13 cellular contexts compared by ENCODE assay signal in the genomic region with DNA sequence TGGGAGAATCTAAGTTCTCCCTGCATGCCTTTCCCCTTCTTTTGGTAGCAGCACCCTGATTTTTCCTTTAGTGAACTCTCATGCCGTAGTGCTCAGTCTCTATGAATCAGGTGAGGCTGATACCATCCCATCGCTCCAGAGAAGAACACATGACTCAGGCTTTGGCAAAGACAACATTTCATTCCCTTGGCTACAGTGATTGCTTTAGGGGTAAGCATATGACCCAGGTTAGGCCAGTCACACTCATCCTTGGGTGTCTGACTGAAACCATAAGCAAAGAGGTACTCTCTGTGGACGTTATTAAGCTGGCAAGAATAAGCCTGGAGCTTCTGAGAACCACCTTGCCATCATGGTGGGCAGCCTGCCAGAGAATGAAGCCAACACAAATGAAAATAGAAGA.
DNase-seq lines count a peak whose midpoint lies in the region; ATAC-seq and TF ChIP-seq lines count a peak whose summit lies in the region.
"Had no signal": no experiment of that assay in that cellular context is flagged by ENCODE, and none has a peak within 500 bp of the region (broad histone marks: within the 10 kb centered on the region; RNA-seq: fewer than 3 reads in every experiment).

No MANE protein-coding gene starts in this region.

- no peaks in the 10 kb centered on the region for H3K4me1 Mint-ChIP-seq in activated CD4-positive, alpha-beta memory T cell treated with anti-CD3 and anti-CD28 coated beads for 36 hours (ENCODE audit: low read depth)
- H3K4me1 Mint-ChIP-seq: B cell had no signal

- intact Hi-C loops in activated CD4-positive, alpha-beta memory T cell treated with anti-CD3 and anti-CD28 coated beads for 36 hours (cut with micrococcal nuclease), result no loop called here

- no peaks in the 10 kb centered on the region for H3K36me3 Mint-ChIP-seq in activated CD4-positive, alpha-beta memory T cell treated with anti-CD3 and anti-CD28 coated beads for 36 hours

- H3K9me3 Mint-ChIP-seq in activated CD4-positive, alpha-beta memory T cell treated with anti-CD3 and anti-CD28 coated beads for 36 hours, result no peaks in the 10 kb centered on the region

- H3K27ac ChIP-seq in RWPE1 (peak overlapping the region; percentile 71), epithelial cell of prostate (peak overlapping the region; percentile 98)
- H3K27ac ChIP-seq: thyroid gland had no signal

- no peak overlapping the region for H3K4me3 Mint-ChIP-seq in activated CD4-positive, alpha-beta memory T cell treated with anti-CD3 and anti-CD28 coated beads for 36 hours
- H3K4me3 Mint-ChIP-seq: B cell had no signal

- H3K27me3 Mint-ChIP-seq in activated CD4-positive, alpha-beta memory T cell treated with anti-CD3 and anti-CD28 coated beads for 36 hours, result no peaks in the 10 kb centered on the region
- H3K27me3 Mint-ChIP-seq: B cell had no signal

- POLR2A ChIA-PET in RWPE1 (lab: Yijun Ruan, JAX; ENCODE audit: low non-redundant PET) (interaction anchor here (0.6 kb wide), 1 partner anchor 223 kb away, joined by 11 read pairs; no protein-coding TSS in a partner anchor), HEK293T (lab: Yijun Ruan, JAX) (no interaction called here)
- POLR2A ChIA-PET in activated CD4-positive, alpha-beta memory T cell treated with anti-CD3 and anti-CD28 coated beads for 36 hours (lab: Charles Lee), result no interaction called here

- no peak overlapping the region for H3K27ac Mint-ChIP-seq in activated CD4-positive, alpha-beta memory T cell treated with anti-CD3 and anti-CD28 coated beads for 36 hours
- H3K27ac Mint-ChIP-seq: B cell had no signal

- ATAC-seq in omental fat pad (ENCODE audit: low FRiP score), result peak; percentile 84
- ATAC-seq in GM21529 (IDR thresholded peaks at IDR 0.05; ENCODE audit: unreplicated experiment), result no peak

- CTCF ChIA-PET in RWPE1 (lab: Yijun Ruan, JAX), result interaction anchor here (0.6 kb wide), 1 partner anchor 252 kb away, joined by 3 read pairs; no protein-coding TSS in a partner anchor
- CTCF ChIA-PET in activated CD4-positive, alpha-beta memory T cell treated with anti-CD3 and anti-CD28 coated beads for 36 hours (lab: Charles Lee), result no interaction called here
- CTCF ChIA-PET in HEK293T (lab: Yijun Ruan, JAX), result no interaction called here

- DNase-seq in GM03348 (ENCODE audit: low spot score) (peak; percentile 12), RWPE1 (ENCODE audit: low spot score) (peak; percentile 74), epithelial cell of prostate (ENCODE audit: low read depth, low spot score) (peak; percentile 98), omental fat pad (ENCODE audit: low spot score) (no peak), HEK293T (ENCODE audit: extremely low spot score) (no peak), HuH-7 (ENCODE audit: low spot score) (no peak)
- DNase-seq in activated CD4-positive, alpha-beta memory T cell treated with anti-CD3 and anti-CD28 coated beads for 36 hours, result no peak
- DNase-seq: amniotic stem cell, NCI-H187, NCI-H748 treated with DMSO at 0.1 percent for 48 hours, thyroid gland had no signal

- no peak for TF ChIP-seq CTCF in RWPE1 (conservative IDR thresholded peaks at IDR 0.05; ENCODE audit: low read depth)
- TF ChIP-seq CTCF in omental fat pad (IDR thresholded peaks at IDR 0.05), result no peak

TF ChIP-seq in HEK293T, 16 proteins besides CTCF, POLR2A, EP300 and RAD21:
- TF ChIP-seq LEF1 (IDR thresholded peaks at IDR 0.05; ENCODE audit: borderline replicate concordance) (no peak), CTBP1 (IDR thresholded peaks at IDR 0.05; ENCODE audit: borderline replicate concordance) (no peak), FOXK2 (IDR thresholded peaks at IDR 0.05) (no peak), ARNT (IDR thresholded peaks at IDR 0.05) (no peak), FOXA1 (IDR thresholded peaks at IDR 0.05) (no peak), HDGF (IDR thresholded peaks at IDR 0.05; ENCODE audit: borderline replicate concordance) (no peak), NFRKB (IDR thresholded peaks at IDR 0.05) (no peak), SP1 (IDR thresholded peaks at IDR 0.05) (no peak), L3MBTL2 (conservative IDR thresholded peaks at IDR 0.05) (no peak), ELF4 (IDR thresholded peaks at IDR 0.05) (no peak), TARDBP (IDR thresholded peaks at IDR 0.05) (no peak), SUZ12 (IDR thresholded peaks at IDR 0.05) (no peak), ZNF384 (IDR thresholded peaks at IDR 0.05) (no peak), FOXM1 (IDR thresholded peaks at IDR 0.05; ENCODE audit: borderline replicate concordance) (no peak), BHLHE40 (IDR thresholded peaks at IDR 0.05; ENCODE audit: borderline replicate concordance) (no peak)
- TF ChIP-seq, protein P1, sequence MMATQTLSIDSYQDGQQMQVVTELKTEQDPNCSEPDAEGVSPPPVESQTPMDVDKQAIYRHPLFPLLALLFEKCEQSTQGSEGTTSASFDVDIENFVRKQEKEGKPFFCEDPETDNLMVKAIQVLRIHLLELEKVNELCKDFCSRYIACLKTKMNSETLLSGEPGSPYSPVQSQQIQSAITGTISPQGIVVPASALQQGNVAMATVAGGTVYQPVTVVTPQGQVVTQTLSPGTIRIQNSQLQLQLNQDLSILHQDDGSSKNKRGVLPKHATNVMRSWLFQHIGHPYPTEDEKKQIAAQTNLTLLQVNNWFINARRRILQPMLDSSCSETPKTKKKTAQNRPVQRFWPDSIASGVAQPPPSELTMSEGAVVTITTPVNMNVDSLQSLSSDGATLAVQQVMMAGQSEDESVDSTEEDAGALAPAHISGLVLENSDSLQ (IDR thresholded peaks at IDR 0.05), result no peak

Comparison
In these comparisons a context has a peak if more than half of its experiments do, and no peak if none do; other contexts are left out.
1. DNase-seq: peak in GM03348 (single experiment), RWPE1 (single experiment) and epithelial cell of prostate (single experiment); none in omental fat pad (single experiment), activated CD4-positive, alpha-beta memory T cell treated with anti-CD3 and anti-CD28 coated beads for 36 hours (single experiment), HEK293T (single experiment) and HuH-7 (single experiment).